In the genomic region with DNA sequence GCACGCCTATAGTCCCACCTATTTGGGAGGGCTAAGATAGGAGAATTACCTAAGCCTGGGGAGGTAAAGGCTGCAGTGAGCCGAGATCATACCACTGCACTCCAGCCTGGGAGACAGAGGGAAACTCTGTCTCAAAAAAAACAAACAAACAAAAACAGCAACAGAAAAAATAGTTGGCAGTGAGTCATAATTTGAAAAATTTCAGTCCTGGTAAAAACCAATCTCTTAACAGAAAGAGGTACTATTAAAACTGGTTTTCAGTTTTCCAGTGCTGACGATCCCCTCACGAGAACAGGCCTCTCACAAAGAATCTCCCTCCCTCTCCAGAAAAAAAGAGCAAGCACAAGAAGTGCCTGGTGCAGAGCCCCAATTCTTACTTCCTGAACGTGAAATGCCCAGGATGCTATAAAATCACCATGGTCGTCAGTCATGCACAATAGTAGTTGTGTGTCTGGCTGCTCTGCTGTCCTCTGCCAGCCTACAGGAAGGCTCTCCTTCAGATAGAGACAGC, we compare ENCODE assay signal across 10 cellular contexts. TPM values are rescaled to one million over a fixed set of nuclear protein-coding genes. Genes with fewer than 3 reads are reported as not detected.
DNase-seq lines count a peak whose midpoint lies in the region; ATAC-seq, FAIRE-seq and TF ChIP-seq lines count a peak whose summit lies in the region.
"Had no signal": no experiment of that assay in that cellular context is flagged by ENCODE, and none has a peak within 500 bp of the region (broad histone marks: within the 10 kb centered on the region; RNA-seq: fewer than 3 reads in every experiment).

No MANE protein-coding gene starts in this region.

- H4K20me1 ChIP-seq in astrocyte (ENCODE audit: insufficient read depth, low read length), result peaks cover 88% of the 10 kb centered on the region

- H3K4me1 ChIP-seq in astrocyte (ENCODE audit: insufficient read depth, low read length) (peaks cover 32% of the 10 kb centered on the region), iPS-20b (ENCODE audit: insufficient read depth, low read length) (peaks cover 19% of the 10 kb centered on the region), gastrocnemius medialis (peaks cover 56 to 71% of the 10 kb centered on the region in 2 donors)

- H2AFZ ChIP-seq in astrocyte (ENCODE audit: low read depth, low read length), result no peak overlapping the region

- no peak for FAIRE-seq in astrocyte (lab: Jason Lieb, UNC)

- no peaks in the 10 kb centered on the region for H3K27me3 ChIP-seq in astrocyte (ENCODE audit: insufficient read depth, low read length)
- H3K27me3 ChIP-seq in iPS-20b (ENCODE audit: insufficient read depth, low read length), result no peaks in the 10 kb centered on the region
- H3K27me3 ChIP-seq in gastrocnemius medialis, result no peaks in the 10 kb centered on the region

- H3K79me2 ChIP-seq in astrocyte (ENCODE audit: insufficient read depth, low read length), result peaks cover 95% of the 10 kb centered on the region

- TF ChIP-seq CTCF in astrocyte (IDR thresholded peaks at IDR 0.05; ENCODE audit: insufficient read depth, low read depth, low read length), result no peak
- no peak for TF ChIP-seq CTCF in gastrocnemius medialis (IDR thresholded peaks at IDR 0.05 in 4 of 5, conservative IDR thresholded peaks at IDR 0.05 in 1 of 5)

- H3K27me3 Mint-ChIP-seq in astrocyte (ENCODE audit: low read depth, unreplicated experiment), result no peaks in the 10 kb centered on the region
- H3K27me3 Mint-ChIP-seq: activated naive CD8-positive, alpha-beta T cell had no signal

- no peak for TF ChIP-seq POLR2A in gastrocnemius medialis (IDR thresholded peaks at IDR 0.05)

- H3K9me3 ChIP-seq in astrocyte (ENCODE audit: insufficient read depth, low read depth, low read length) (no peaks in the 10 kb centered on the region), iPS-20b (ENCODE audit: insufficient read depth, low read depth, low read length) (no peaks in the 10 kb centered on the region), gastrocnemius medialis (no peaks in the 10 kb centered on the region)

- H3K9ac ChIP-seq in astrocyte (ENCODE audit: low read length) (peak overlapping the region; percentile 61), iPS-20b (ENCODE audit: low read depth, low read length) (peak overlapping the region; percentile 41; the same call in 1 of the 2 replicates)

- DNase-seq in ELF-1 (ENCODE audit: low read depth, low spot score), result peak; percentile 32
- DNase-seq in astrocyte (ENCODE audit: low read depth), result no peak
- no peak for DNase-seq in gastrocnemius medialis
- no peak for DNase-seq in COR-L47 (lab: John Stamatoyannopoulos, UW)
- no peak for DNase-seq in NCI-H524 treated with DMSO at 0.1 percent for 48 hours (lab: John Stamatoyannopoulos, UW)
- no peak for DNase-seq in COLO829 (ENCODE audit: low spot score)
- DNase-seq: NCI-H2029 had no signal

- peaks cover 49% of the 10 kb centered on the region for H3K4me1 Mint-ChIP-seq in astrocyte (ENCODE audit: low read depth, unreplicated experiment)

- no peak overlapping the region for H3K4me3 ChIP-seq in astrocyte (ENCODE audit: insufficient read depth, low read depth, low read length)
- H3K4me3 ChIP-seq in iPS-20b (ENCODE audit: low read length), result no peak overlapping the region
- H3K4me3 ChIP-seq in gastrocnemius medialis, result no peak overlapping the region

- H3K9me3 Mint-ChIP-seq in astrocyte (ENCODE audit: unreplicated experiment), result peaks cover 3% of the 10 kb centered on the region

- peak overlapping the region; percentile 97 for H3K27ac Mint-ChIP-seq in astrocyte (ENCODE audit: unreplicated experiment)
- H3K27ac Mint-ChIP-seq: activated naive CD8-positive, alpha-beta T cell had no signal

- intact Hi-C loops in gastrocnemius medialis (cut with DNase I; ENCODE audit: low total_unique reads), result no loop called here

- H3K36me3 Mint-ChIP-seq in astrocyte (ENCODE audit: low read depth, unreplicated experiment), result no peaks in the 10 kb centered on the region

- in situ Hi-C loops in gastrocnemius medialis (cut with MboI; ENCODE audit: low sequenced_read_pairs in 4 of 4), result no loop called here

- H3K36me3 ChIP-seq in astrocyte (ENCODE audit: insufficient read depth, low read length) (no peaks in the 10 kb centered on the region), iPS-20b (ENCODE audit: insufficient read depth, low read depth, low read length) (no peaks in the 10 kb centered on the region), gastrocnemius medialis (no peaks in the 10 kb centered on the region)

- peak overlapping the region; percentile 17 for H3K4me3 Mint-ChIP-seq in astrocyte (ENCODE audit: unreplicated experiment)
- H3K4me3 Mint-ChIP-seq: activated naive CD8-positive, alpha-beta T cell had no signal

- H3K4me2 ChIP-seq in astrocyte (ENCODE audit: low read length), result peak overlapping the region; percentile 64

- H3K27ac ChIP-seq in astrocyte (ENCODE audit: low read depth, low read length) (peak overlapping the region; percentile 77), iPS-20b (ENCODE audit: low read length) (no peak overlapping the region), gastrocnemius medialis (peak overlapping the region; percentile 56 to 77 (median 72))

- ATAC-seq in gastrocnemius medialis, result peak in 1 of 2 donors; percentile 37
- no peak for ATAC-seq in HG03442 (IDR thresholded peaks at IDR 0.05; ENCODE audit: unreplicated experiment)

RNA-seq across cellular contexts. Expression of gene MAP4, which starts 22.8 kb away (rescaled TPM):
- total RNA-seq in astrocyte (471 and 475 TPM in 2 replicates), gastrocnemius medialis (100 to 1,000 TPM; 597 to 976 (median 687) TPM)
